Comparison of ENCODE assay signal across 10 cellular contexts in genomic region chr6:126040826-126041225, GRCh38. TPM values are rescaled to one million over a fixed set of nuclear protein-coding genes. Genes with fewer than 3 reads are reported as not detected.
DNase-seq lines count a peak whose midpoint lies in the region; ATAC-seq and TF ChIP-seq lines count a peak whose summit lies in the region.
"Had no signal": no experiment of that assay in that cellular context is flagged by ENCODE, and none has a peak within 500 bp of the region (broad histone marks: within the 10 kb centered on the region; RNA-seq: fewer than 3 reads in every experiment).

No MANE protein-coding gene starts in this region.

- TF ChIP-seq POLR2A in ovary (IDR thresholded peaks at IDR 0.05): no peak

- WGBS in ovary, 3 donors: 58 to 64% (median 62%) methylated on average over 1 of the region's 1 CpG

- H3K4me3 Mint-ChIP-seq in mesothelial cell of epicardium: no peak overlapping the region
- H3K4me3 Mint-ChIP-seq: activated CD8-positive, alpha-beta T cell treated with anti-CD3 and anti-CD28 coated beads for 36 hours had no signal

- H3K9me3 Mint-ChIP-seq in mesothelial cell of epicardium: peaks cover 10% of the 10 kb centered on the region

- H4K20me1 ChIP-seq in PC-9 (ENCODE audit: insufficient read depth): no peaks in the 10 kb centered on the region

- H3K79me2 ChIP-seq in PC-9 (ENCODE audit: low read depth) (peaks cover 6% of the 10 kb centered on the region; the same call in 1 of the 2 replicates), parathyroid adenoma (peaks cover 12% of the 10 kb centered on the region)

- H3K4me3 ChIP-seq in PC-9 (peak overlapping the region; percentile 13; the same call in 1 of the 2 replicates), parathyroid adenoma (ENCODE audit: low read depth, low read length) (no peak overlapping the region), ovary (no peak overlapping the region)

- intact Hi-C loops in PC-9 (cut with micrococcal nuclease; ENCODE audit: unreplicated experiment): no loop called here
- intact Hi-C loops in ovary (cut with DNase I): no loop called here

- H3K9me2 ChIP-seq in PC-9 (ENCODE audit: insufficient read depth): no peaks in the 10 kb centered on the region

- H3K27ac Mint-ChIP-seq in mesothelial cell of epicardium: no peak overlapping the region
- H3K27ac Mint-ChIP-seq: activated CD8-positive, alpha-beta T cell treated with anti-CD3 and anti-CD28 coated beads for 36 hours had no signal

- POLR2A ChIA-PET in PC-9 (lab: Charles Lee; ENCODE audit: unreplicated experiment): interaction anchor here (0.5 to 0.7 kb wide), 2 partner anchors 13 to 135 kb away, joined by 3 to 6 read pairs; no protein-coding TSS in a partner anchor

- H3K4me2 ChIP-seq in PC-9 (peak overlapping the region; percentile 51), parathyroid adenoma (ENCODE audit: low read length) (no peak overlapping the region)

- no peak for TF ChIP-seq EP300 in ovary (IDR thresholded peaks at IDR 0.05)

- peak; percentile 21 for DNase-seq in GF-D8 (lab: John Stamatoyannopoulos, UW)
- DNase-seq in PC-9: peak; percentile 42 to 97
- peak; percentile 60 for DNase-seq in epithelial cell of prostate (ENCODE audit: low read depth, low spot score)
- DNase-seq in mesothelial cell of epicardium (ENCODE audit: low spot score in 2 of 2, unreplicated experiment in 2 of 2): no peak
- no peak for DNase-seq in ovary
- DNase-seq: activated CD8-positive, alpha-beta T cell treated with anti-CD3 and anti-CD28 coated beads for 36 hours; NCI-H2081 treated with DMSO at 0.1 percent for 48 hours had no signal

- peaks cover 9% of the 10 kb centered on the region for H3K4me1 Mint-ChIP-seq in mesothelial cell of epicardium

- no TSS peak for BruUV-seq in PC-9 (replicated peaks; lab: Mats Ljungman, UMichigan)

- CTCF ChIA-PET in PC-9 (lab: Charles Lee): no interaction called here

- H3K27ac ChIP-seq in PC-9: peak overlapping the region; percentile 85
- peak overlapping the region; percentile 53 for H3K27ac ChIP-seq in epithelial cell of prostate
- H3K27ac ChIP-seq in parathyroid adenoma: peak overlapping the region; percentile 88
- no peak overlapping the region for H3K27ac ChIP-seq in ovary

- H3K9me3 ChIP-seq in PC-9 (ENCODE audit: insufficient read depth, low read depth): peaks cover 20% of the 10 kb centered on the region
- no peaks in the 10 kb centered on the region for H3K9me3 ChIP-seq in parathyroid adenoma (ENCODE audit: control insufficient read depth, low read length)
- H3K9me3 ChIP-seq in ovary: no peaks in the 10 kb centered on the region

- H3K9ac ChIP-seq in parathyroid adenoma: no peak overlapping the region

- H3K36me3 Mint-ChIP-seq in mesothelial cell of epicardium: peaks cover 45% of the 10 kb centered on the region

- no peak for TF ChIP-seq CTCF in PC-9 (conservative IDR thresholded peaks at IDR 0.05)
- TF ChIP-seq CTCF in parathyroid adenoma (IDR thresholded peaks at IDR 0.05): no peak
- TF ChIP-seq CTCF in mesothelial cell of epicardium (IDR thresholded peaks at IDR 0.05; ENCODE audit: unreplicated experiment): no peak
- no peak for TF ChIP-seq CTCF in ovary (IDR thresholded peaks at IDR 0.05)

- no peak for ATAC-seq in GM18868 (IDR thresholded peaks at IDR 0.05; ENCODE audit: unreplicated experiment)
- no peak for ATAC-seq in GM21528 (IDR thresholded peaks at IDR 0.05; ENCODE audit: low FRiP score, unreplicated experiment)
- ATAC-seq: activated CD8-positive, alpha-beta T cell treated with anti-CD3 and anti-CD28 coated beads for 36 hours had no signal

- H3F3A ChIP-seq in PC-9 (ENCODE audit: insufficient read depth, low read depth): peaks cover 15% of the 10 kb centered on the region

- H3K27me3 Mint-ChIP-seq in mesothelial cell of epicardium (ENCODE audit: low read depth): no peaks in the 10 kb centered on the region
- H3K27me3 Mint-ChIP-seq: activated CD8-positive, alpha-beta T cell treated with anti-CD3 and anti-CD28 coated beads for 36 hours had no signal

- H3K36me3 ChIP-seq in PC-9 (ENCODE audit: low read depth): peaks cover 80% of the 10 kb centered on the region
- no peaks in the 10 kb centered on the region for H3K36me3 ChIP-seq in parathyroid adenoma (ENCODE audit: control insufficient read depth, insufficient read depth, low read length)
- H3K36me3 ChIP-seq in ovary: no peaks in the 10 kb centered on the region

- no peak overlapping the region for H2AFZ ChIP-seq in PC-9
- no peak overlapping the region for H2AFZ ChIP-seq in parathyroid adenoma

- H3K4me1 ChIP-seq in PC-9 (replicated peaks; ENCODE audit: insufficient read depth) (peaks cover 37% of the 10 kb centered on the region), parathyroid adenoma (peaks cover 27% of the 10 kb centered on the region), ovary (ENCODE audit: insufficient read depth) (peaks cover 2% of the 10 kb centered on the region)

- no peaks in the 10 kb centered on the region for H3K27me3 ChIP-seq in PC-9 (ENCODE audit: insufficient read depth, low read depth)
- H3K27me3 ChIP-seq in parathyroid adenoma (ENCODE audit: control insufficient read depth, insufficient read depth, low read length): no peaks in the 10 kb centered on the region
- H3K27me3 ChIP-seq in ovary: no peaks in the 10 kb centered on the region

RNA-seq across cellular contexts. Expression of gene TRMT11, which starts 54.5 kb away (rescaled TPM):
- 24.2 and 26.0 TPM in 2 replicates for total RNA-seq in PC-9 (2021)
- 30.8 to 34.6 TPM (median 31.8 TPM) in 3 replicates for total RNA-seq in mesothelial cell of epicardium
- total RNA-seq in ovary: 10 to 100 TPM; 20.5 to 29.9 (median 24.2) TPM
- 10 to 100 TPM; 10.7 to 15.6 TPM for polyA plus RNA-seq in ovary

Comparison
In these comparisons a context has a peak if more than half of its experiments do, and no peak if none do; other contexts are left out.
1. DNase-seq: peak in GF-D8 (single experiment), PC-9 (2 of 2) and epithelial cell of prostate (single experiment); none in mesothelial cell of epicardium (0 of 2) and ovary (0 of 5).
2. H3K27ac ChIP-seq: peak in PC-9 (single experiment), epithelial cell of prostate (single experiment) and parathyroid adenoma (single experiment); none in ovary (0 of 2).